17 cellular contexts compared by ENCODE assay signal in genomic region chr3:185341616-185342457, GRCh38. TPM values are rescaled to one million over a fixed set of nuclear protein-coding genes. Genes with fewer than 3 reads are reported as not detected.
DNase-seq lines count a peak whose midpoint lies in the region; ATAC-seq and TF ChIP-seq lines count a peak whose summit lies in the region.
"Had no signal": no experiment of that assay in that cellular context is flagged by ENCODE, and none has a peak within 500 bp of the region (broad histone marks: within the 10 kb centered on the region; RNA-seq: fewer than 3 reads in every experiment).

No MANE protein-coding gene starts in this region.

- H3K9me3 ChIP-seq in upper lobe of right lung, result no peaks in the 10 kb centered on the region
- H3K9me3 ChIP-seq: SJCRH30 had no signal

- intact Hi-C loops in Right ventricle myocardium inferior (cut with DNase I) (no loop called here), left cardiac atrium (cut with DNase I) (no loop called here), upper lobe of right lung (cut with DNase I) (no loop called here)

- peak; percentile 39 for ATAC-seq in Right ventricle myocardium inferior
- ATAC-seq in left cardiac atrium, result no peak
- ATAC-seq in upper lobe of right lung, result peak; percentile 30
- ATAC-seq in HG02938 (IDR thresholded peaks at IDR 0.05; ENCODE audit: unreplicated experiment), result no peak
- no peak for ATAC-seq in HG02885 (IDR thresholded peaks at IDR 0.05; ENCODE audit: poor library complexity, unreplicated experiment)
- ATAC-seq: activated T-cell treated with anti-CD3 and anti-CD28 coated beads, Interleukin-2, amount 50 U/mL, for 72 hours; stimulated activated effector memory CD8-positive, alpha-beta T cell treated with anti-CD3 and anti-CD28 coated beads, Interleukin-12 subunit alpha, Interleukin-12 subunit beta, amount 100 ng/mL, for 72 hours had no signal

- H3K4me3 ChIP-seq in upper lobe of right lung, result no peak overlapping the region
- H3K4me3 ChIP-seq: SJCRH30 had no signal

- DNase-seq in Right ventricle myocardium inferior (ENCODE audit: missing footprints), result no peak
- no peak for DNase-seq in left cardiac atrium
- peak; percentile 27 for DNase-seq in left kidney (ENCODE audit: low read depth, low spot score)
- no peak for DNase-seq in upper lobe of right lung
- no peak for DNase-seq in stimulated activated CD4-positive, alpha-beta T cell treated with anti-CD3 and anti-CD28 coated beads, Interleukin-2, amount 100 ng/mL, for 48 hours
- DNase-seq: activated CD4-positive, alpha-beta T cell treated with anti-CD3 and anti-CD28 coated beads, Interleukin-2, amount 50 U/mL, for 4 hours; activated T-cell treated with anti-CD3 and anti-CD28 coated beads, Interleukin-2, amount 50 U/mL, for 72 hours; CD8-positive, alpha-beta memory T cell; NCI-H1105; NCI-H2171; SJCRH30; T1000; trophoblast cell had no signal

- H3K36me3 ChIP-seq in upper lobe of right lung, result no peaks in the 10 kb centered on the region
- H3K36me3 ChIP-seq: SJCRH30 had no signal

- no peaks in the 10 kb centered on the region for H3K27me3 ChIP-seq in upper lobe of right lung
- H3K27me3 ChIP-seq: SJCRH30 had no signal

- H3K27ac ChIP-seq in angular gyrus (ENCODE audit: low read depth, low read length) (peak overlapping the region; percentile 4), upper lobe of right lung (no peak overlapping the region)
- H3K27ac ChIP-seq: SJCRH30 had no signal

- no peak for TF ChIP-seq CTCF in upper lobe of right lung (IDR thresholded peaks at IDR 0.05)

- peaks cover 9% of the 10 kb centered on the region for H3K4me1 ChIP-seq in upper lobe of right lung
- H3K4me1 ChIP-seq: SJCRH30 had no signal

RNA-seq across cellular contexts. Expression of gene MAP3K13, which starts 21.1 kb away (rescaled TPM):
- total RNA-seq in Right ventricle myocardium inferior (8.0 TPM), left cardiac atrium (10 to 100 TPM; 12.5 to 16.2 TPM), upper lobe of right lung (37.6 TPM)

Comparison
In these comparisons a context has a peak if more than half of its experiments do, and no peak if none do; other contexts are left out.
1. ATAC-seq: peak in Right ventricle myocardium inferior (single experiment) and upper lobe of right lung (single experiment); none in left cardiac atrium (0 of 2), HG02938 (single experiment) and HG02885 (single experiment).